ENCODE assay signal across 11 cellular contexts in genomic region chr12:50024227-50024626, GRCh38. TPM values are rescaled to one million over a fixed set of nuclear protein-coding genes. Genes with fewer than 3 reads are reported as not detected.
DNase-seq lines count a peak whose midpoint lies in the region; ATAC-seq and TF ChIP-seq lines count a peak whose summit lies in the region.
"Had no signal": no experiment of that assay in that cellular context is flagged by ENCODE, and none has a peak within 500 bp of the region (broad histone marks: within the 10 kb centered on the region; RNA-seq: fewer than 3 reads in every experiment).

No MANE protein-coding gene starts in this region.

- 66 to 72% methylated on average over 8 of the region's 8 CpGs for WGBS in upper lobe of left lung, 2 donors
- WGBS in tibial nerve, 2 donors, result 80% methylated on average over 8 of the region's 8 CpGs
- 68 to 77% (median 72%) methylated on average over 8 of the region's 8 CpGs for WGBS in ovary, 3 donors

- DNase-seq in stimulated activated naive CD8-positive, alpha-beta T cell treated with anti-CD3 and anti-CD28 coated beads, Interleukin-15, Interleukin-2, amounts not matched to agents 100 U/mL and 50 U/mL, for 24 hours, result no peak
- DNase-seq in activated CD8-positive, alpha-beta T cell treated with anti-CD3 and anti-CD28 coated beads, Interleukin-2, amount 10 ng/mL, durations not matched to agents 7 days and 5 days, result no peak
- DNase-seq in upper lobe of left lung (no peak), tibial nerve (ENCODE audit: low spot score in 2 of 2) (no peak), ovary (no peak)
- DNase-seq: cerebellar nuclear complex, Right ventricle myocardium superior had no signal

- peak overlapping the region; percentile 99 for H3K4me3 Mint-ChIP-seq in stimulated activated naive CD8-positive, alpha-beta T cell treated with anti-CD3 and anti-CD28 coated beads, Interleukin-15, Interleukin-2, amounts not matched to agents 100 ng/mL and 50 ng/mL, for 24 hours
- peak overlapping the region; percentile 94 for H3K4me3 Mint-ChIP-seq in activated CD8-positive, alpha-beta T cell treated with anti-CD3 and anti-CD28 coated beads, Interleukin-2, amount 10 ng/mL, durations not matched to agents 7 days and 5 days

- H3K4me1 Mint-ChIP-seq in stimulated activated naive CD8-positive, alpha-beta T cell treated with anti-CD3 and anti-CD28 coated beads, Interleukin-15, Interleukin-2, amounts not matched to agents 100 ng/mL and 50 ng/mL, for 24 hours (ENCODE audit: low read depth), result peaks cover 32% of the 10 kb centered on the region
- peaks cover 42% of the 10 kb centered on the region for H3K4me1 Mint-ChIP-seq in activated CD8-positive, alpha-beta T cell treated with anti-CD3 and anti-CD28 coated beads, Interleukin-2, amount 10 ng/mL, durations not matched to agents 7 days and 5 days (ENCODE audit: low read depth)

- H3K27ac ChIP-seq in iPS-18a (ENCODE audit: low read length) (no peak overlapping the region), upper lobe of left lung (no peak overlapping the region), tibial nerve (no peak overlapping the region), ovary (no peak overlapping the region)

- H3K27ac Mint-ChIP-seq in stimulated activated naive CD8-positive, alpha-beta T cell treated with anti-CD3 and anti-CD28 coated beads, Interleukin-15, Interleukin-2, amounts not matched to agents 100 ng/mL and 50 ng/mL, for 24 hours, result peak overlapping the region; percentile 97
- peak overlapping the region; percentile 98 for H3K27ac Mint-ChIP-seq in activated CD8-positive, alpha-beta T cell treated with anti-CD3 and anti-CD28 coated beads, Interleukin-2, amount 10 ng/mL, durations not matched to agents 7 days and 5 days

- H3K36me3 Mint-ChIP-seq in stimulated activated naive CD8-positive, alpha-beta T cell treated with anti-CD3 and anti-CD28 coated beads, Interleukin-15, Interleukin-2, amounts not matched to agents 100 ng/mL and 50 ng/mL, for 24 hours (ENCODE audit: low read depth), result peaks cover 32% of the 10 kb centered on the region
- H3K36me3 Mint-ChIP-seq in activated CD8-positive, alpha-beta T cell treated with anti-CD3 and anti-CD28 coated beads, Interleukin-2, amount 10 ng/mL, durations not matched to agents 7 days and 5 days (ENCODE audit: low read depth), result peaks cover 40% of the 10 kb centered on the region

- no peak for TF ChIP-seq EP300 in upper lobe of left lung (IDR thresholded peaks at IDR 0.05)
- no peak for TF ChIP-seq EP300 in tibial nerve (IDR thresholded peaks at IDR 0.05)
- no peak for TF ChIP-seq EP300 in ovary (IDR thresholded peaks at IDR 0.05)

- H3K9ac ChIP-seq in iPS-18a (ENCODE audit: low read length), result peak overlapping the region; percentile 78

- no peaks in the 10 kb centered on the region for H3K27me3 ChIP-seq in iPS-18a (ENCODE audit: control insufficient read depth, insufficient read depth, low read length)
- no peaks in the 10 kb centered on the region for H3K27me3 ChIP-seq in upper lobe of left lung
- H3K27me3 ChIP-seq in tibial nerve, result no peaks in the 10 kb centered on the region
- no peaks in the 10 kb centered on the region for H3K27me3 ChIP-seq in ovary

- POLR2A ChIA-PET in activated CD8-positive, alpha-beta T cell treated with anti-CD3 and anti-CD28 coated beads, Interleukin-2, amount 10 ng/mL, durations not matched to agents 7 days and 5 days (lab: Charles Lee), result interaction anchor here (0.5 to 2.8 kb wide), 4 partner anchors 26 to 88 kb away, joined by 3 to 12 read pairs (median 5); partner anchors contain the start of gene COX14

- H3K36me3 ChIP-seq in iPS-18a (ENCODE audit: control insufficient read depth, low read depth, low read length) (no peaks in the 10 kb centered on the region), upper lobe of left lung (no peaks in the 10 kb centered on the region), tibial nerve (no peaks in the 10 kb centered on the region), ovary (no peaks in the 10 kb centered on the region)

- H3K9me3 ChIP-seq in iPS-18a (ENCODE audit: control insufficient read depth, low read depth, low read length) (no peaks in the 10 kb centered on the region), upper lobe of left lung (no peaks in the 10 kb centered on the region), tibial nerve (no peaks in the 10 kb centered on the region), ovary (no peaks in the 10 kb centered on the region)

- CTCF ChIA-PET in activated CD8-positive, alpha-beta T cell treated with anti-CD3 and anti-CD28 coated beads, Interleukin-2, amount 10 ng/mL, durations not matched to agents 7 days and 5 days (lab: Charles Lee), result interaction anchor here (0.6 to 4.0 kb wide), 9 partner anchors 14 to 87 kb away, joined by 3 to 22 read pairs (median 6); partner anchors contain the start of gene COX14

- H3K27me3 Mint-ChIP-seq in stimulated activated naive CD8-positive, alpha-beta T cell treated with anti-CD3 and anti-CD28 coated beads, Interleukin-15, Interleukin-2, amounts not matched to agents 100 ng/mL and 50 ng/mL, for 24 hours, result peaks cover 3% of the 10 kb centered on the region
- no peaks in the 10 kb centered on the region for H3K27me3 Mint-ChIP-seq in activated CD8-positive, alpha-beta T cell treated with anti-CD3 and anti-CD28 coated beads, Interleukin-2, amount 10 ng/mL, durations not matched to agents 7 days and 5 days (ENCODE audit: low read depth)

- no peaks in the 10 kb centered on the region for H3K4me1 ChIP-seq in iPS-18a (ENCODE audit: control insufficient read depth, low read depth, low read length)
- H3K4me1 ChIP-seq in upper lobe of left lung, result peaks cover 6 to 15% (median 12%) of the 10 kb centered on the region in 4 donors
- H3K4me1 ChIP-seq in tibial nerve, result peaks cover 0 to 12% (median 9%) of the 10 kb centered on the region in 4 donors
- H3K4me1 ChIP-seq in ovary (ENCODE audit: insufficient read depth), result no peaks in the 10 kb centered on the region

- H3K9me3 Mint-ChIP-seq in stimulated activated naive CD8-positive, alpha-beta T cell treated with anti-CD3 and anti-CD28 coated beads, Interleukin-15, Interleukin-2, amounts not matched to agents 100 ng/mL and 50 ng/mL, for 24 hours, result peaks cover 4% of the 10 kb centered on the region
- H3K9me3 Mint-ChIP-seq in activated CD8-positive, alpha-beta T cell treated with anti-CD3 and anti-CD28 coated beads, Interleukin-2, amount 10 ng/mL, durations not matched to agents 7 days and 5 days (ENCODE audit: insufficient read depth), result no peaks in the 10 kb centered on the region

- intact Hi-C loops in ovary (cut with DNase I), result no loop called here

- H3K4me3 ChIP-seq in iPS-18a (ENCODE audit: low read length) (peak overlapping the region; percentile 92), upper lobe of left lung (peak overlapping the region in 3 of 4 donors; percentile 77 to 92 (median 81)), tibial nerve (peak overlapping the region in 1 of 4 donors; percentile 87), ovary (no peak overlapping the region)

- no peak for ATAC-seq in stimulated activated naive CD8-positive, alpha-beta T cell treated with anti-CD3 and anti-CD28 coated beads, Interleukin-15, Interleukin-2, amounts not matched to agents 100 U/mL and 50 U/mL, for 24 hours
- no peak for ATAC-seq in activated CD8-positive, alpha-beta T cell treated with anti-CD3 and anti-CD28 coated beads, Interleukin-2, amount 10 ng/mL, durations not matched to agents 7 days and 5 days
- ATAC-seq in upper lobe of left lung (ENCODE audit: low FRiP score in 2 of 2), result no peak
- no peak for ATAC-seq in HG03135 (IDR thresholded peaks at IDR 0.05; ENCODE audit: unreplicated experiment)

- TF ChIP-seq CTCF in upper lobe of left lung (IDR thresholded peaks at IDR 0.05), result no peak
- no peak for TF ChIP-seq CTCF in tibial nerve (IDR thresholded peaks at IDR 0.05)
- TF ChIP-seq CTCF in ovary (IDR thresholded peaks at IDR 0.05), result no peak

- TF ChIP-seq POLR2A in upper lobe of left lung (IDR thresholded peaks at IDR 0.05) (no peak), tibial nerve (IDR thresholded peaks at IDR 0.05) (no peak), ovary (IDR thresholded peaks at IDR 0.05) (no peak)

RNA-seq across cellular contexts. Expression of gene RACGAP1, which starts 1.1 kb away (rescaled TPM):
- 100 to 1,000 TPM; 185 to 200 TPM for total RNA-seq in activated CD8-positive, alpha-beta T cell treated with anti-CD3 and anti-CD28 coated beads, Interleukin-2, amount 10 ng/mL, durations not matched to agents 7 days and 5 days
- 10 to 100 TPM; 10.3 to 22.4 (median 18.4) TPM for total RNA-seq in upper lobe of left lung
- total RNA-seq in tibial nerve, result 10 to 100 TPM in 2 of 4 donors, 1 to 10 TPM in 2; 6.3 to 15.1 (median 10.5) TPM
- total RNA-seq in ovary, result 1 to 10 TPM; 2.1 to 4.8 (median 3.8) TPM
- 10 to 100 TPM in 1 of 2 donors, 1 to 10 TPM in 1; 2.6 to 10.8 TPM for polyA plus RNA-seq in ovary

RNA-seq across cellular contexts. Expression of gene ASIC1, which starts 33.2 kb away (rescaled TPM):
- 10 to 100 TPM; 25.4 to 27.9 TPM for total RNA-seq in activated CD8-positive, alpha-beta T cell treated with anti-CD3 and anti-CD28 coated beads, Interleukin-2, amount 10 ng/mL, durations not matched to agents 7 days and 5 days
- total RNA-seq in upper lobe of left lung (1 to 10 TPM in 2 of 6 donors, under 1 TPM in 2, not detected in 2; 0.15 to 2.7 (median 1.1) TPM), tibial nerve (1 to 10 TPM in 3 of 4 donors, not detected in 1; 1.8 to 4.2 (median 2.9) TPM), ovary (1 to 10 TPM in 2 of 7 donors, under 1 TPM in 5; 0.12 to 4.1 (median 0.69) TPM)
- polyA plus RNA-seq in ovary, result 1 to 10 TPM in 1 of 2 donors, under 1 TPM in 1; 0.58 to 3.0 TPM
- total RNA-seq: Daoy had no signal

RNA-seq across cellular contexts. Expression of gene AQP6, which starts 51.5 kb away (rescaled TPM):
- not detected for total RNA-seq in activated CD8-positive, alpha-beta T cell treated with anti-CD3 and anti-CD28 coated beads, Interleukin-2, amount 10 ng/mL, durations not matched to agents 7 days and 5 days
- total RNA-seq in upper lobe of left lung (under 1 TPM in 4 of 6 donors, not detected in 2; 0.06 to 0.39 (median 0.24) TPM), tibial nerve (under 1 TPM in 2 of 4 donors, not detected in 2; 0.39 to 0.63 TPM), ovary (under 1 TPM in 2 of 7 donors, not detected in 5; under 0.01 to 0.08 TPM)
- polyA plus RNA-seq in ovary, result under 1 TPM in 1 of 2 donors, not detected in 1; 0.04 TPM
- total RNA-seq: Right ventricle myocardium superior had no signal

Comparison
In these comparisons a context has a peak if more than half of its experiments do, and no peak if none do; other contexts are left out.
1. RNA of gene RACGAP1, which starts 1.1 kb away (total RNA-seq): 185 to 200 TPM in activated CD8-positive, alpha-beta T cell treated with anti-CD3 and anti-CD28 coated beads, Interleukin-2, amount 10 ng/mL, durations not matched to agents 7 days and 5 days; 10.3 to 22.4 TPM in upper lobe of left lung, 6.3 to 15.1 TPM in tibial nerve and 2.1 to 4.8 TPM in ovary; every median in the first group is over 4 times any median in the second.
2. RNA of gene ASIC1, which starts 33.2 kb away (total RNA-seq): 25.4 to 27.9 TPM in activated CD8-positive, alpha-beta T cell treated with anti-CD3 and anti-CD28 coated beads, Interleukin-2, amount 10 ng/mL, durations not matched to agents 7 days and 5 days; 1.8 to 4.2 TPM in tibial nerve, 0.15 to 2.7 TPM in upper lobe of left lung and 0.12 to 4.1 TPM in ovary; every median in the first group is over 4 times any median in the second.